In the genomic region with DNA sequence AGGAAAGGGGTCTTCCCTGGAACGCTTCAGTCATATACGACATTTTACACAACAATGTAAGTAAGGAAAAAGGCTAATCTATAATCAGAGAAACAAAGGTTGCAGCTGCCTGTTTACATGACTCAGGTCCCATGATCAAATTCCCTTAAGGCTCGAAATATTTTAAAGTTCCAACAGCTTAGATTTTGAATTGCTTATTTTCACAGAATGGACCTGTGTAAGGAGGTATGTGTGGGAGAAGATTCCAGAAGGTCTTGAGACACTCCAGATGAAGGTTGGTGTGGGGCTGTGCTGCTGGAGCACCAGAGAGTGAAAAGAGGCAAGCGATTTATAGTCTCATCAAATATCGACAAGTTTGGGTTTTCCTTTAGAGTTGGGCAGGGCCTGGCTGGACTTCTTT, we compare ENCODE assay signal across 24 cellular contexts. TPM values are rescaled to one million over a fixed set of nuclear protein-coding genes. Genes with fewer than 3 reads are reported as not detected.
DNase-seq lines count a peak whose midpoint lies in the region; ATAC-seq and TF ChIP-seq lines count a peak whose summit lies in the region.
"Had no signal": no experiment of that assay in that cellular context is flagged by ENCODE, and none has a peak within 500 bp of the region (broad histone marks: within the 10 kb centered on the region; RNA-seq: fewer than 3 reads in every experiment).

No MANE protein-coding gene starts in this region.

- no peak overlapping the region for H2AK5ac ChIP-seq in trophoblast cell (ENCODE audit: low read length)

- H3K4ac ChIP-seq in trophoblast cell (ENCODE audit: low read depth, low read length) = peak overlapping the region; percentile 72

- no peak overlapping the region for H3K27ac Mint-ChIP-seq in activated CD8-positive, alpha-beta T cell treated with anti-CD3 and anti-CD28 coated beads, Interleukin-2, amount 10 ng/mL, durations not matched to agents 7 days and 5 days
- H3K27ac Mint-ChIP-seq: activated CD4-positive, alpha-beta T cell treated with anti-CD3 and anti-CD28 coated beads, Interleukin-2, amount 10 ng/mL, durations not matched to agents 7 days and 5 days; activated naive CD8-positive, alpha-beta T cell; activated T-helper 17 cell treated with anti-CD3 and anti-CD28 coated beads, Interleukin-2, amount 50 U/mL, for 72 hours; CD4-positive, alpha-beta T cell; memory B cell; T-helper 17 cell had no signal

- no peaks in the 10 kb centered on the region for H3K27me3 ChIP-seq in Loucy (ENCODE audit: insufficient read depth, low read length, poor library complexity, severe bottlenecking)
- no peaks in the 10 kb centered on the region for H3K27me3 ChIP-seq in iPS-20b (ENCODE audit: insufficient read depth, low read length)
- no peaks in the 10 kb centered on the region for H3K27me3 ChIP-seq in trophoblast cell (ENCODE audit: insufficient read depth, low read length)

- peak overlapping the region; percentile 12 for H4K12ac ChIP-seq in trophoblast cell (ENCODE audit: low read depth, low read length)

- H3K4me2 ChIP-seq in Loucy (ENCODE audit: low read depth, low read length, poor library complexity, severe bottlenecking) = no peak overlapping the region
- no peak overlapping the region for H3K4me2 ChIP-seq in trophoblast cell (ENCODE audit: low read length)

- peak overlapping the region; percentile 96 for H4K91ac ChIP-seq in trophoblast cell (ENCODE audit: low read depth, low read length)

- WGBS in trophoblast cell (ENCODE audit: extremely low coverage, insufficient coverage, insufficient read length) = no CpG with 5 or more reads among the region's 5 CpGs

- H3K36me3 Mint-ChIP-seq in activated CD8-positive, alpha-beta T cell treated with anti-CD3 and anti-CD28 coated beads, Interleukin-2, amount 10 ng/mL, durations not matched to agents 7 days and 5 days (ENCODE audit: low read depth) = no peaks in the 10 kb centered on the region
- H3K36me3 Mint-ChIP-seq: activated naive CD8-positive, alpha-beta T cell; memory B cell; naive thymus-derived CD8-positive, alpha-beta T cell had no signal

- DNase-seq in trophoblast cell (peak; percentile 46 to 93), GM13976 (ENCODE audit: low spot score) (no peak)
- DNase-seq in activated CD8-positive, alpha-beta T cell treated with anti-CD3 and anti-CD28 coated beads, Interleukin-2, amount 10 ng/mL, durations not matched to agents 7 days and 5 days = no peak
- no peak for DNase-seq in stimulated activated naive CD4-positive, alpha-beta T cell treated with Interleukin-2 at 50 U/mL for 16 hours (lab: John Stamatoyannopoulos, UW)
- DNase-seq: activated CD4-positive, alpha-beta T cell treated with anti-CD3 and anti-CD28 coated beads, Interleukin-2, amount 10 ng/mL, durations not matched to agents 7 days and 5 days; CD4-positive, alpha-beta T cell; islet precursor cell; naive thymus-derived CD8-positive, alpha-beta T cell; NCI-H510A; posterior cingulate gyrus; T-helper 17 cell had no signal

- H3K36me3 ChIP-seq in Loucy (ENCODE audit: insufficient read depth, low read length) (no peaks in the 10 kb centered on the region), iPS-20b (ENCODE audit: insufficient read depth, low read depth, low read length) (no peaks in the 10 kb centered on the region), trophoblast cell (ENCODE audit: control insufficient read depth in 1 of 2, insufficient read depth in 2 of 2, low read length in 2 of 2) (no peaks in the 10 kb centered on the region)

- no peak overlapping the region for H3K4me3 Mint-ChIP-seq in activated CD8-positive, alpha-beta T cell treated with anti-CD3 and anti-CD28 coated beads, Interleukin-2, amount 10 ng/mL, durations not matched to agents 7 days and 5 days
- H3K4me3 Mint-ChIP-seq: activated CD4-positive, alpha-beta T cell treated with anti-CD3 and anti-CD28 coated beads, Interleukin-2, amount 10 ng/mL, durations not matched to agents 7 days and 5 days; activated naive CD8-positive, alpha-beta T cell; activated T-helper 17 cell treated with anti-CD3 and anti-CD28 coated beads, Interleukin-2, amount 50 U/mL, for 72 hours; CD4-positive, alpha-beta T cell; memory B cell; T-helper 17 cell had no signal

- no peak overlapping the region for H3K18ac ChIP-seq in trophoblast cell (ENCODE audit: low read length)

- peaks cover 19% of the 10 kb centered on the region for H3K4me1 ChIP-seq in Loucy (ENCODE audit: insufficient read depth, low read length, poor library complexity, severe bottlenecking)
- H3K4me1 ChIP-seq in iPS-20b (ENCODE audit: insufficient read depth, low read length) = peaks cover 14% of the 10 kb centered on the region
- peaks cover 17 to 20% of the 10 kb centered on the region in 2 experiments for H3K4me1 ChIP-seq in trophoblast cell (ENCODE audit: control insufficient read depth in 1 of 2, insufficient read depth in 2 of 2, low read length in 2 of 2)

- no peak for TF ChIP-seq CTCF in Loucy (conservative IDR thresholded peaks at IDR 0.05; ENCODE audit: low read length)
- no peak for TF ChIP-seq CTCF in GM13976 (IDR thresholded peaks at IDR 0.05; ENCODE audit: borderline replicate concordance, control extremely low read depth, extremely low read depth, insufficient read depth, missing control alignments)

- TF ChIP-seq POLR2A in GM19099 (IDR thresholded peaks at IDR 0.05; ENCODE audit: extremely low read depth, insufficient read length, low read depth) = peak; percentile 5

- peak overlapping the region; percentile 84 for H4K8ac ChIP-seq in trophoblast cell (ENCODE audit: low read depth, low read length)

- H3K79me1 ChIP-seq in trophoblast cell (ENCODE audit: low read length) = peaks cover 29% of the 10 kb centered on the region

- H3K27ac ChIP-seq in iPS-20b (ENCODE audit: low read length) (no peak overlapping the region), trophoblast cell (ENCODE audit: low read depth, low read length) (peak overlapping the region; percentile 91)

- H3K79me2 ChIP-seq in Loucy (ENCODE audit: insufficient read depth, low read length) = no peaks in the 10 kb centered on the region
- H3K79me2 ChIP-seq in trophoblast cell (ENCODE audit: control insufficient read depth, insufficient read depth, low read length, poor library complexity) = no peaks in the 10 kb centered on the region

- peak overlapping the region; percentile 89 for H3K14ac ChIP-seq in trophoblast cell (ENCODE audit: low read length)

- CTCF ChIA-PET in activated CD8-positive, alpha-beta T cell treated with anti-CD3 and anti-CD28 coated beads, Interleukin-2, amount 10 ng/mL, durations not matched to agents 7 days and 5 days (lab: Charles Lee) = interaction anchor here (0.9 kb wide), 1 partner anchor 26 kb away, joined by 3 read pairs; no protein-coding TSS in a partner anchor

- no peak for ATAC-seq in activated CD8-positive, alpha-beta T cell treated with anti-CD3 and anti-CD28 coated beads, Interleukin-2, amount 10 ng/mL, durations not matched to agents 7 days and 5 days
- ATAC-seq in HG02610 (IDR thresholded peaks at IDR 0.05; ENCODE audit: unreplicated experiment) = no peak
- ATAC-seq: activated T-helper 17 cell treated with anti-CD3 and anti-CD28 coated beads, Interleukin-2, amount 50 U/mL, for 72 hours; esophagus mucosa; naive thymus-derived CD8-positive, alpha-beta T cell; T-helper 17 cell had no signal

- POLR2A ChIA-PET in activated CD8-positive, alpha-beta T cell treated with anti-CD3 and anti-CD28 coated beads, Interleukin-2, amount 10 ng/mL, durations not matched to agents 7 days and 5 days (lab: Charles Lee) = no interaction called here

- peak overlapping the region; percentile 87 for H2BK12ac ChIP-seq in trophoblast cell (ENCODE audit: low read length)

- no peak overlapping the region for H3K9ac ChIP-seq in Loucy (ENCODE audit: low read depth, low read length, poor library complexity, severe bottlenecking)
- peak overlapping the region; percentile 40; the same call in 1 of the 2 replicates for H3K9ac ChIP-seq in iPS-20b (ENCODE audit: low read depth, low read length)
- no peak overlapping the region for H3K9ac ChIP-seq in trophoblast cell (ENCODE audit: low read length)

- peak overlapping the region; percentile 88 for H2BK120ac ChIP-seq in trophoblast cell (ENCODE audit: insufficient read depth, low read length, poor library complexity)

- H3K9me3 ChIP-seq in Loucy (ENCODE audit: insufficient read depth, low read depth, low read length) = no peaks in the 10 kb centered on the region
- H3K9me3 ChIP-seq in iPS-20b (ENCODE audit: insufficient read depth, low read depth, low read length) = no peaks in the 10 kb centered on the region
- H3K9me3 ChIP-seq in trophoblast cell (ENCODE audit: insufficient read depth, low read depth, low read length) = peaks cover 3% of the 10 kb centered on the region

- H3K23ac ChIP-seq in trophoblast cell (ENCODE audit: low read length) = no peak overlapping the region

- peak overlapping the region; percentile 67 for H2AFZ ChIP-seq in Loucy (ENCODE audit: low read length)
- peak overlapping the region; percentile 66 for H2AFZ ChIP-seq in trophoblast cell (ENCODE audit: insufficient read depth, low read length, poor library complexity)

- H3K4me1 Mint-ChIP-seq in activated CD8-positive, alpha-beta T cell treated with anti-CD3 and anti-CD28 coated beads, Interleukin-2, amount 10 ng/mL, durations not matched to agents 7 days and 5 days (ENCODE audit: low read depth) = no peaks in the 10 kb centered on the region

- H3F3A ChIP-seq in Loucy (ENCODE audit: low read depth) = no peaks in the 10 kb centered on the region

- H3K9me3 Mint-ChIP-seq in activated CD8-positive, alpha-beta T cell treated with anti-CD3 and anti-CD28 coated beads, Interleukin-2, amount 10 ng/mL, durations not matched to agents 7 days and 5 days (ENCODE audit: insufficient read depth) = no peaks in the 10 kb centered on the region
- H3K9me3 Mint-ChIP-seq: activated CD4-positive, alpha-beta T cell treated with anti-CD3 and anti-CD28 coated beads, Interleukin-2, amount 10 ng/mL, durations not matched to agents 7 days and 5 days; CD4-positive, alpha-beta T cell; memory B cell; naive thymus-derived CD8-positive, alpha-beta T cell had no signal

- in situ Hi-C loops in GM13976 (cut with MboI; ENCODE audit: low sequenced_read_pairs, unreplicated experiment) = no loop called here

- H3K4me3 ChIP-seq in Loucy (ENCODE audit: low read length, poor library complexity, severe bottlenecking) = no peak overlapping the region
- H3K4me3 ChIP-seq in iPS-20b (ENCODE audit: low read length) = no peak overlapping the region
- no peak overlapping the region for H3K4me3 ChIP-seq in trophoblast cell (ENCODE audit: low read depth, low read length)

- H3K9me2 ChIP-seq in Loucy (replicated peaks; ENCODE audit: low read depth, low read length) = no peaks in the 10 kb centered on the region

- peaks cover 4% of the 10 kb centered on the region for H3K27me3 Mint-ChIP-seq in activated CD8-positive, alpha-beta T cell treated with anti-CD3 and anti-CD28 coated beads, Interleukin-2, amount 10 ng/mL, durations not matched to agents 7 days and 5 days (ENCODE audit: low read depth)

- H2BK5ac ChIP-seq in trophoblast cell (ENCODE audit: low read depth, low read length, poor library complexity) = peak overlapping the region; percentile 97

- no peaks in the 10 kb centered on the region for H4K20me1 ChIP-seq in Loucy (ENCODE audit: insufficient read depth, low read length, poor library complexity, severe bottlenecking)

RNA-seq across cellular contexts. Expression of a gene that starts 34.1 kb away (rescaled TPM):
- 31.6 and 34.0 TPM in 2 replicates for polyA plus RNA-seq in trophoblast cell (2013)
- total RNA-seq in activated CD8-positive, alpha-beta T cell treated with anti-CD3 and anti-CD28 coated beads, Interleukin-2, amount 10 ng/mL, durations not matched to agents 7 days and 5 days = not detected
- total RNA-seq: activated CD4-positive, alpha-beta T cell treated with anti-CD3 and anti-CD28 coated beads, Interleukin-2, amount 10 ng/mL, durations not matched to agents 7 days and 5 days; activated T-helper 17 cell treated with anti-CD3 and anti-CD28 coated beads, Interleukin-2, amount 50 U/mL, for 72 hours; CD4-positive, alpha-beta T cell; cerebellum; esophagus mucosa; frontal cortex; G401; SK-MEL-5; T-helper 17 cell; temporal lobe had no signal
- polyA plus RNA-seq: naive thymus-derived CD8-positive, alpha-beta T cell had no signal

Comparison
In these comparisons a context has a peak if more than half of its experiments do, and no peak if none do; other contexts are left out.
1. DNase-seq: peak in trophoblast cell (2 of 2); none in activated CD8-positive, alpha-beta T cell treated with anti-CD3 and anti-CD28 coated beads, Interleukin-2, amount 10 ng/mL, durations not matched to agents 7 days and 5 days (single experiment), GM13976 (single experiment) and stimulated activated naive CD4-positive, alpha-beta T cell treated with Interleukin-2 at 50 U/mL for 16 hours (single experiment).